1 cellular context compared by ENCODE assay signal in the genomic region with DNA sequence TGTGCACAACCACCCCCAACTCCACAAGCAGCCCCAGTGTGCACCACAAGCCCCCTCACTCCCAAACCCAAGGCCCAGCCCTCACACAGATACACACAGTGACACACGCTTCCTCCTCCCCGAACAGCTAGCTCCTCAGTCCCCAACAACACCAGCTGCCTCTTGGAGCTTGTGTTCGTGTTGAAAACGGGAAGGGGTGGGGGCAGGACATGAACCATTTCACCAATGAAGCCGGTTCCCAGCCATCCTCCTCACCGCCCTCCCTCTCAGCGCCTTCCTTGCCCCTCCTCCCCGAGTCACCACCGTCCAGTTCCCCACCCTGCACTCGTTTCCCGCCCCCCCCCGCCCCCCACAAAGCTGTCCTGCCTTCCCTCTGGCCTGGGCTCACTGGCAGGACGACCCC.
TF ChIP-seq lines count a peak whose summit lies in the region.

No MANE protein-coding gene starts in this region.

TF ChIP-seq in HepG2, 621 proteins besides CTCF, POLR2A, EP300 and RAD21 (continues in another document):
- TF ChIP-seq ZNF138 (CRISPR knock-in tag; IDR thresholded peaks at IDR 0.05; ENCODE audit: low read depth) (no peak), ZSCAN21 (CRISPR knock-in tag; IDR thresholded peaks at IDR 0.05; ENCODE audit: borderline replicate concordance) (no peak), FOXK1 (CRISPR knock-in tag; IDR thresholded peaks at IDR 0.05; ENCODE audit: borderline replicate concordance, low read depth) (no peak), SRF (IDR thresholded peaks at IDR 0.05; ENCODE audit: low read depth, low read length) (no peak), ZNF484 (CRISPR knock-in tag; IDR thresholded peaks at IDR 0.05; ENCODE audit: borderline replicate concordance, low read depth) (no peak), RBM22 (optimal IDR thresholded peaks at IDR 0.05; ENCODE audit: low read length) (peak; percentile 33), MED13 (CRISPR knock-in tag; IDR thresholded peaks at IDR 0.05) (no peak), PCBP1 (IDR thresholded peaks at IDR 0.05; ENCODE audit: borderline replicate concordance, low read depth, low read length) (0 out of 2 replicates have a peak, but pooled peaks have one; percentile 14), ZFYVE20 (CRISPR knock-in tag; IDR thresholded peaks at IDR 0.05; ENCODE audit: borderline replicate concordance, low read depth) (no peak), ZKSCAN5 (CRISPR knock-in tag; IDR thresholded peaks at IDR 0.05) (no peak), ARNT2 (CRISPR knock-in tag; IDR thresholded peaks at IDR 0.05; ENCODE audit: low read depth) (no peak), MAFK (conservative IDR thresholded peaks at IDR 0.05 in 1 of 2, IDR thresholded peaks at IDR 0.05 in 1 of 2; ENCODE audit: low read length in 2 of 2) (no peak), NFE2L2 (IDR thresholded peaks at IDR 0.05; ENCODE audit: low read length) (no peak), AGO2 (optimal IDR thresholded peaks at IDR 0.05; ENCODE audit: low read depth, low read length) (peak; percentile 20), POGZ (CRISPR knock-in tag; IDR thresholded peaks at IDR 0.05) (no peak), ERF (CRISPR knock-in tag; IDR thresholded peaks at IDR 0.05) (no peak), ZNF577 (CRISPR knock-in tag; IDR thresholded peaks at IDR 0.05; ENCODE audit: borderline replicate concordance, low read depth) (no peak), GABPB1 (CRISPR knock-in tag; IDR thresholded peaks at IDR 0.05) (0 out of 2 replicates have a peak, but pooled peaks have one; percentile 13), RAD51 (IDR thresholded peaks at IDR 0.05; ENCODE audit: borderline replicate concordance) (no peak), NFE2L1 (CRISPR knock-in tag; IDR thresholded peaks at IDR 0.05; ENCODE audit: borderline replicate concordance) (no peak), ZNF747 (CRISPR knock-in tag; IDR thresholded peaks at IDR 0.05; ENCODE audit: borderline replicate concordance) (no peak), ZNF749 (CRISPR knock-in tag; IDR thresholded peaks at IDR 0.05; ENCODE audit: borderline replicate concordance) (no peak), MED8 (CRISPR knock-in tag; IDR thresholded peaks at IDR 0.05; ENCODE audit: insufficient replicate concordance) (no peak), KMT2A (CRISPR knock-in tag; IDR thresholded peaks at IDR 0.05) (no peak), AKAP8 (CRISPR knock-in tag; IDR thresholded peaks at IDR 0.05) (no peak), IRF2 (CRISPR knock-in tag; IDR thresholded peaks at IDR 0.05) (no peak), HNRNPUL1 (IDR thresholded peaks at IDR 0.05; ENCODE audit: low read depth, low read length) (no peak), ZSCAN25 (CRISPR knock-in tag; IDR thresholded peaks at IDR 0.05) (no peak), HDAC6 (IDR thresholded peaks at IDR 0.05; ENCODE audit: low read depth, low read length) (no peak), ETV5 (CRISPR knock-in tag; IDR thresholded peaks at IDR 0.05; ENCODE audit: borderline replicate concordance) (no peak), ZNF788 (CRISPR knock-in tag; IDR thresholded peaks at IDR 0.05; ENCODE audit: borderline replicate concordance) (no peak)
- TF ChIP-seq, protein P1, sequence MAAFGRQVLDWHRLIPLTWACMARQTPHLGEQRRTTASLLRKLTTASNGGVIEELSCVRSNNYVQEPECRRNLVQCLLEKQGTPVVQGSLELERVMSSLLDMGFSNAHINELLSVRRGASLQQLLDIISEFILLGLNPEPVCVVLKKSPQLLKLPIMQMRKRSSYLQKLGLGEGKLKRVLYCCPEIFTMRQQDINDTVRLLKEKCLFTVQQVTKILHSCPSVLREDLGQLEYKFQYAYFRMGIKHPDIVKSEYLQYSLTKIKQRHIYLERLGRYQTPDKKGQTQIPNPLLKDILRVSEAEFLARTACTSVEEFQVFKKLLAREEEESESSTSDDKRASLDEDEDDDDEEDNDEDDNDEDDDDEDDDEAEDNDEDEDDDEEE (CRISPR knock-in tag; IDR thresholded peaks at IDR 0.05), result no peak
- TF ChIP-seq, protein P2, sequence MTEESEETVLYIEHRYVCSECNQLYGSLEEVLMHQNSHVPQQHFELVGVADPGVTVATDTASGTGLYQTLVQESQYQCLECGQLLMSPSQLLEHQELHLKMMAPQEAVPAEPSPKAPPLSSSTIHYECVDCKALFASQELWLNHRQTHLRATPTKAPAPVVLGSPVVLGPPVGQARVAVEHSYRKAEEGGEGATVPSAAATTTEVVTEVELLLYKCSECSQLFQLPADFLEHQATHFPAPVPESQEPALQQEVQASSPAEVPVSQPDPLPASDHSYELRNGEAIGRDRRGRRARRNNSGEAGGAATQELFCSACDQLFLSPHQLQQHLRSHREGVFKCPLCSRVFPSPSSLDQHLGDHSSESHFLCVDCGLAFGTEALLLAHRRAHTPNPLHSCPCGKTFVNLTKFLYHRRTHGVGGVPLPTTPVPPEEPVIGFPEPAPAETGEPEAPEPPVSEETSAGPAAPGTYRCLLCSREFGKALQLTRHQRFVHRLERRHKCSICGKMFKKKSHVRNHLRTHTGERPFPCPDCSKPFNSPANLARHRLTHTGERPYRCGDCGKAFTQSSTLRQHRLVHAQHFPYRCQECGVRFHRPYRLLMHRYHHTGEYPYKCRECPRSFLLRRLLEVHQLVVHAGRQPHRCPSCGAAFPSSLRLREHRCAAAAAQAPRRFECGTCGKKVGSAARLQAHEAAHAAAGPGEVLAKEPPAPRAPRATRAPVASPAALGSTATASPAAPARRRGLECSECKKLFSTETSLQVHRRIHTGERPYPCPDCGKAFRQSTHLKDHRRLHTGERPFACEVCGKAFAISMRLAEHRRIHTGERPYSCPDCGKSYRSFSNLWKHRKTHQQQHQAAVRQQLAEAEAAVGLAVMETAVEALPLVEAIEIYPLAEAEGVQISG (CRISPR knock-in tag; IDR thresholded peaks at IDR 0.05), result no peak
- TF ChIP-seq, protein P3, sequence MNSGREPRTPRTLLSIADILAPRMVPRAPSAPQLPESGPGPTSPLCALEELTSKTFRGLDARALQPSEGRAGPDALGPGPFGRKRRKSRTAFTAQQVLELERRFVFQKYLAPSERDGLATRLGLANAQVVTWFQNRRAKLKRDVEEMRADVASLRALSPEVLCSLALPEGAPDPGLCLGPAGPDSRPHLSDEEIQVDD (CRISPR knock-in tag; IDR thresholded peaks at IDR 0.05; ENCODE audit: borderline replicate concordance), result no peak
- TF ChIP-seq, protein P4, sequence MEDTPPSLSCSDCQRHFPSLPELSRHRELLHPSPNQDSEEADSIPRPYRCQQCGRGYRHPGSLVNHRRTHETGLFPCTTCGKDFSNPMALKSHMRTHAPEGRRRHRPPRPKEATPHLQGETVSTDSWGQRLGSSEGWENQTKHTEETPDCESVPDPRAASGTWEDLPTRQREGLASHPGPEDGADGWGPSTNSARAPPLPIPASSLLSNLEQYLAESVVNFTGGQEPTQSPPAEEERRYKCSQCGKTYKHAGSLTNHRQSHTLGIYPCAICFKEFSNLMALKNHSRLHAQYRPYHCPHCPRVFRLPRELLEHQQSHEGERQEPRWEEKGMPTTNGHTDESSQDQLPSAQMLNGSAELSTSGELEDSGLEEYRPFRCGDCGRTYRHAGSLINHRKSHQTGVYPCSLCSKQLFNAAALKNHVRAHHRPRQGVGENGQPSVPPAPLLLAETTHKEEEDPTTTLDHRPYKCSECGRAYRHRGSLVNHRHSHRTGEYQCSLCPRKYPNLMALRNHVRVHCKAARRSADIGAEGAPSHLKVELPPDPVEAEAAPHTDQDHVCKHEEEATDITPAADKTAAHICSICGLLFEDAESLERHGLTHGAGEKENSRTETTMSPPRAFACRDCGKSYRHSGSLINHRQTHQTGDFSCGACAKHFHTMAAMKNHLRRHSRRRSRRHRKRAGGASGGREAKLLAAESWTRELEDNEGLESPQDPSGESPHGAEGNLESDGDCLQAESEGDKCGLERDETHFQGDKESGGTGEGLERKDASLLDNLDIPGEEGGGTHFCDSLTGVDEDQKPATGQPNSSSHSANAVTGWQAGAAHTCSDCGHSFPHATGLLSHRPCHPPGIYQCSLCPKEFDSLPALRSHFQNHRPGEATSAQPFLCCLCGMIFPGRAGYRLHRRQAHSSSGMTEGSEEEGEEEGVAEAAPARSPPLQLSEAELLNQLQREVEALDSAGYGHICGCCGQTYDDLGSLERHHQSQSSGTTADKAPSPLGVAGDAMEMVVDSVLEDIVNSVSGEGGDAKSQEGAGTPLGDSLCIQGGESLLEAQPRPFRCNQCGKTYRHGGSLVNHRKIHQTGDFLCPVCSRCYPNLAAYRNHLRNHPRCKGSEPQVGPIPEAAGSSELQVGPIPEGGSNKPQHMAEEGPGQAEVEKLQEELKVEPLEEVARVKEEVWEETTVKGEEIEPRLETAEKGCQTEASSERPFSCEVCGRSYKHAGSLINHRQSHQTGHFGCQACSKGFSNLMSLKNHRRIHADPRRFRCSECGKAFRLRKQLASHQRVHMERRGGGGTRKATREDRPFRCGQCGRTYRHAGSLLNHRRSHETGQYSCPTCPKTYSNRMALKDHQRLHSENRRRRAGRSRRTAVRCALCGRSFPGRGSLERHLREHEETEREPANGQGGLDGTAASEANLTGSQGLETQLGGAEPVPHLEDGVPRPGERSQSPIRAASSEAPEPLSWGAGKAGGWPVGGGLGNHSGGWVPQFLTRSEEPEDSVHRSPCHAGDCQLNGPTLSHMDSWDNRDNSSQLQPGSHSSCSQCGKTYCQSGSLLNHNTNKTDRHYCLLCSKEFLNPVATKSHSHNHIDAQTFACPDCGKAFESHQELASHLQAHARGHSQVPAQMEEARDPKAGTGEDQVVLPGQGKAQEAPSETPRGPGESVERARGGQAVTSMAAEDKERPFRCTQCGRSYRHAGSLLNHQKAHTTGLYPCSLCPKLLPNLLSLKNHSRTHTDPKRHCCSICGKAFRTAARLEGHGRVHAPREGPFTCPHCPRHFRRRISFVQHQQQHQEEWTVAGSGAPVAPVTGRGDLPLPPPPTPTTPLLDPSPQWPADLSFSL (CRISPR knock-in tag; IDR thresholded peaks at IDR 0.05), result 0 out of 2 replicates have a peak, but pooled peaks have one; percentile 7
- TF ChIP-seq, protein P5, sequence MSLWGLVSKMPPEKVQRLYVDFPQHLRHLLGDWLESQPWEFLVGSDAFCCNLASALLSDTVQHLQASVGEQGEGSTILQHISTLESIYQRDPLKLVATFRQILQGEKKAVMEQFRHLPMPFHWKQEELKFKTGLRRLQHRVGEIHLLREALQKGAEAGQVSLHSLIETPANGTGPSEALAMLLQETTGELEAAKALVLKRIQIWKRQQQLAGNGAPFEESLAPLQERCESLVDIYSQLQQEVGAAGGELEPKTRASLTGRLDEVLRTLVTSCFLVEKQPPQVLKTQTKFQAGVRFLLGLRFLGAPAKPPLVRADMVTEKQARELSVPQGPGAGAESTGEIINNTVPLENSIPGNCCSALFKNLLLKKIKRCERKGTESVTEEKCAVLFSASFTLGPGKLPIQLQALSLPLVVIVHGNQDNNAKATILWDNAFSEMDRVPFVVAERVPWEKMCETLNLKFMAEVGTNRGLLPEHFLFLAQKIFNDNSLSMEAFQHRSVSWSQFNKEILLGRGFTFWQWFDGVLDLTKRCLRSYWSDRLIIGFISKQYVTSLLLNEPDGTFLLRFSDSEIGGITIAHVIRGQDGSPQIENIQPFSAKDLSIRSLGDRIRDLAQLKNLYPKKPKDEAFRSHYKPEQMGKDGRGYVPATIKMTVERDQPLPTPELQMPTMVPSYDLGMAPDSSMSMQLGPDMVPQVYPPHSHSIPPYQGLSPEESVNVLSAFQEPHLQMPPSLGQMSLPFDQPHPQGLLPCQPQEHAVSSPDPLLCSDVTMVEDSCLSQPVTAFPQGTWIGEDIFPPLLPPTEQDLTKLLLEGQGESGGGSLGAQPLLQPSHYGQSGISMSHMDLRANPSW (CRISPR knock-in tag; IDR thresholded peaks at IDR 0.05; ENCODE audit: borderline replicate concordance), result no peak
- TF ChIP-seq, protein P6, sequence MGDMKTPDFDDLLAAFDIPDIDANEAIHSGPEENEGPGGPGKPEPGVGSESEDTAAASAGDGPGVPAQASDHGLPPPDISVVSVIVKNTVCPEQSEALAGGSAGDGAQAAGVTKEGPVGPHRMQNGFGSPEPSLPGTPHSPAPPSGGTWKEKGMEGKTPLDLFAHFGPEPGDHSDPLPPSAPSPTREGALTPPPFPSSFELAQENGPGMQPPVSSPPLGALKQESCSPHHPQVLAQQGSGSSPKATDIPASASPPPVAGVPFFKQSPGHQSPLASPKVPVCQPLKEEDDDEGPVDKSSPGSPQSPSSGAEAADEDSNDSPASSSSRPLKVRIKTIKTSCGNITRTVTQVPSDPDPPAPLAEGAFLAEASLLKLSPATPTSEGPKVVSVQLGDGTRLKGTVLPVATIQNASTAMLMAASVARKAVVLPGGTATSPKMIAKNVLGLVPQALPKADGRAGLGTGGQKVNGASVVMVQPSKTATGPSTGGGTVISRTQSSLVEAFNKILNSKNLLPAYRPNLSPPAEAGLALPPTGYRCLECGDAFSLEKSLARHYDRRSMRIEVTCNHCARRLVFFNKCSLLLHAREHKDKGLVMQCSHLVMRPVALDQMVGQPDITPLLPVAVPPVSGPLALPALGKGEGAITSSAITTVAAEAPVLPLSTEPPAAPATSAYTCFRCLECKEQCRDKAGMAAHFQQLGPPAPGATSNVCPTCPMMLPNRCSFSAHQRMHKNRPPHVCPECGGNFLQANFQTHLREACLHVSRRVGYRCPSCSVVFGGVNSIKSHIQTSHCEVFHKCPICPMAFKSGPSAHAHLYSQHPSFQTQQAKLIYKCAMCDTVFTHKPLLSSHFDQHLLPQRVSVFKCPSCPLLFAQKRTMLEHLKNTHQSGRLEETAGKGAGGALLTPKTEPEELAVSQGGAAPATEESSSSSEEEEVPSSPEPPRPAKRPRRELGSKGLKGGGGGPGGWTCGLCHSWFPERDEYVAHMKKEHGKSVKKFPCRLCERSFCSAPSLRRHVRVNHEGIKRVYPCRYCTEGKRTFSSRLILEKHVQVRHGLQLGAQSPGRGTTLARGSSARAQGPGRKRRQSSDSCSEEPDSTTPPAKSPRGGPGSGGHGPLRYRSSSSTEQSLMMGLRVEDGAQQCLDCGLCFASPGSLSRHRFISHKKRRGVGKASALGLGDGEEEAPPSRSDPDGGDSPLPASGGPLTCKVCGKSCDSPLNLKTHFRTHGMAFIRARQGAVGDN (CRISPR knock-in tag; IDR thresholded peaks at IDR 0.05), result 0 out of 2 replicates have a peak, but pooled peaks have one; percentile 0
- TF ChIP-seq, protein P7, sequence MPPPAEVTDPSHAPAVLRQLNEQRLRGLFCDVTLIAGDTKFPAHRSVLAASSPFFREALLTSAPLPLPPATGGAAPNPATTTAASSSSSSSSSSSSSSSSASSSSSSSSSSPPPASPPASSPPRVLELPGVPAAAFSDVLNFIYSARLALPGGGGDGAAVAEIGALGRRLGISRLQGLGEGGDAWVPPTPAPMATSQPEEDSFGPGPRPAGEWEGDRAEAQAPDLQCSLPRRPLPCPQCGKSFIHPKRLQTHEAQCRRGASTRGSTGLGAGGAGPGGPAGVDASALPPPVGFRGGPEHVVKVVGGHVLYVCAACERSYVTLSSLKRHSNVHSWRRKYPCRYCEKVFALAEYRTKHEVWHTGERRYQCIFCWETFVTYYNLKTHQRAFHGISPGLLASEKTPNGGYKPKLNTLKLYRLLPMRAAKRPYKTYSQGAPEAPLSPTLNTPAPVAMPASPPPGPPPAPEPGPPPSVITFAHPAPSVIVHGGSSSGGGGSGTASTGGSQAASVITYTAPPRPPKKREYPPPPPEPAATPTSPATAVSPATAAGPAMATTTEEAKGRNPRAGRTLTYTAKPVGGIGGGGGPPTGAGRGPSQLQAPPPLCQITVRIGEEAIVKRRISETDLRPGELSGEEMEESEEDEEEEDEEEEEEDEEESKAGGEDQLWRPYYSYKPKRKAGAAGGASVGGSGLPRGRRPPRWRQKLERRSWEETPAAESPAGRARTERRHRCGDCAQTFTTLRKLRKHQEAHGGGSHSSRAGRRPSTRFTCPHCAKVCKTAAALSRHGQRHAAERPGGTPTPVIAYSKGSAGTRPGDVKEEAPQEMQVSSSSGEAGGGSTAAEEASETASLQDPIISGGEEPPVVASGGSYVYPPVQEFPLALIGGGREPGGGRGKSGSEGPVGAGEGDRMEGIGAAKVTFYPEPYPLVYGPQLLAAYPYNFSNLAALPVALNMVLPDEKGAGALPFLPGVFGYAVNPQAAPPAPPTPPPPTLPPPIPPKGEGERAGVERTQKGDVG (CRISPR knock-in tag; IDR thresholded peaks at IDR 0.05; ENCODE audit: borderline replicate concordance), result no peak
